9 cellular contexts compared by ENCODE assay signal in genomic region chr6:130625825-130626500, GRCh38.
DNase-seq lines count a peak whose midpoint lies in the region; ATAC-seq and TF ChIP-seq lines count a peak whose summit lies in the region.
"Had no signal": no experiment of that assay in that cellular context is flagged by ENCODE, and none has a peak within 500 bp of the region (broad histone marks: within the 10 kb centered on the region; RNA-seq: fewer than 3 reads in every experiment).

No MANE protein-coding gene starts in this region.

- 38 to 45% methylated on average over 3 of the region's 3 CpGs for WGBS in body of pancreas, 2 donors

- POLR2A ChIA-PET in activated CD4-positive, alpha-beta memory T cell treated with anti-CD3 and anti-CD28 coated beads, Interleukin-2, amount 10 ng/mL, durations not matched to agents 7 days and 5 days (lab: Charles Lee): interaction anchor here (2.3 kb wide), 1 partner anchor 49 kb away, joined by 6 read pairs; no protein-coding TSS in a partner anchor
- POLR2A ChIA-PET in T-cell (lab: Charles Lee): no interaction called here

- H3K27me3 Mint-ChIP-seq in activated CD4-positive, alpha-beta memory T cell treated with anti-CD3 and anti-CD28 coated beads, Interleukin-2, amount 10 ng/mL, durations not matched to agents 7 days and 5 days: no peaks in the 10 kb centered on the region
- H3K27me3 Mint-ChIP-seq in T-cell: no peaks in the 10 kb centered on the region
- H3K27me3 Mint-ChIP-seq: CD4-positive, CD25-positive, alpha-beta regulatory T cell had no signal

- H3K27ac Mint-ChIP-seq in activated CD4-positive, alpha-beta memory T cell treated with anti-CD3 and anti-CD28 coated beads, Interleukin-2, amount 10 ng/mL, durations not matched to agents 7 days and 5 days: peak overlapping the region; percentile 68
- no peak overlapping the region for H3K27ac Mint-ChIP-seq in T-cell
- H3K27ac Mint-ChIP-seq: CD4-positive, CD25-positive, alpha-beta regulatory T cell had no signal

- DNase-seq in activated T-cell treated with anti-CD3 and anti-CD28 coated beads for 48 hours (ENCODE audit: low read depth) (peak; percentile 8), activated T-cell treated with anti-CD3 and anti-CD28 coated beads for 4 hours (no peak), body of pancreas (no peak), T-cell (no peak), G401 (ENCODE audit: low spot score) (no peak)
- DNase-seq in activated CD4-positive, alpha-beta memory T cell treated with anti-CD3 and anti-CD28 coated beads, Interleukin-2, amount 10 ng/mL, durations not matched to agents 7 days and 5 days: peak; percentile 30
- DNase-seq in stimulated activated naive CD8-positive, alpha-beta T cell treated with anti-CD3 and anti-CD28 coated beads, Interleukin-15, Interleukin-2, amounts not matched to agents 100 U/mL and 50 U/mL, for 24 hours: peak; percentile 22

- no peak overlapping the region for H3K4me3 ChIP-seq in body of pancreas

- H3K36me3 ChIP-seq in body of pancreas (replicated peaks in 1 of 2; ENCODE audit: insufficient read depth in 1 of 2, low read depth in 2 of 2): no peaks in the 10 kb centered on the region

- in situ Hi-C loops in G401 (cut with HindIII; ENCODE audit: low sequenced_read_pairs): no loop called here

- no peak overlapping the region for H3K27ac ChIP-seq in body of pancreas

- H3K27me3 ChIP-seq in body of pancreas: no peaks in the 10 kb centered on the region

- no peak for TF ChIP-seq POLR2A in body of pancreas (IDR thresholded peaks at IDR 0.05)

- CTCF ChIA-PET in activated CD4-positive, alpha-beta memory T cell treated with anti-CD3 and anti-CD28 coated beads, Interleukin-2, amount 10 ng/mL, durations not matched to agents 7 days and 5 days (lab: Charles Lee): interaction anchor here (0.7 kb wide), 1 partner anchor 9 kb away, joined by 3 read pairs; no protein-coding TSS in a partner anchor
- CTCF ChIA-PET in T-cell (lab: Charles Lee): no interaction called here

- no peak for TF ChIP-seq CTCF in body of pancreas (IDR thresholded peaks at IDR 0.05)

- no peaks in the 10 kb centered on the region for H3K9me3 ChIP-seq in body of pancreas

- no peaks in the 10 kb centered on the region for H3K4me1 ChIP-seq in body of pancreas

- ATAC-seq in HG02981 (IDR thresholded peaks at IDR 0.05; ENCODE audit: unreplicated experiment) (peak; percentile 88), body of pancreas (no peak), T-cell (replicated peaks in 1 of 4) (no peak)
- peak; percentile 81 for ATAC-seq in stimulated activated naive CD8-positive, alpha-beta T cell treated with anti-CD3 and anti-CD28 coated beads, Interleukin-15, Interleukin-2, amounts not matched to agents 100 U/mL and 50 U/mL, for 24 hours

- peaks cover 12% of the 10 kb centered on the region for H3K36me3 Mint-ChIP-seq in activated CD4-positive, alpha-beta memory T cell treated with anti-CD3 and anti-CD28 coated beads, Interleukin-2, amount 10 ng/mL, durations not matched to agents 7 days and 5 days (ENCODE audit: low read depth)
- no peaks in the 10 kb centered on the region for H3K36me3 Mint-ChIP-seq in T-cell
- H3K36me3 Mint-ChIP-seq: CD4-positive, CD25-positive, alpha-beta regulatory T cell had no signal

- peak overlapping the region; percentile 6 for H3K4me3 Mint-ChIP-seq in activated CD4-positive, alpha-beta memory T cell treated with anti-CD3 and anti-CD28 coated beads, Interleukin-2, amount 10 ng/mL, durations not matched to agents 7 days and 5 days
- no peak overlapping the region for H3K4me3 Mint-ChIP-seq in T-cell
- H3K4me3 Mint-ChIP-seq: CD4-positive, CD25-positive, alpha-beta regulatory T cell had no signal

- peaks cover 11% of the 10 kb centered on the region for H3K9me3 Mint-ChIP-seq in activated CD4-positive, alpha-beta memory T cell treated with anti-CD3 and anti-CD28 coated beads, Interleukin-2, amount 10 ng/mL, durations not matched to agents 7 days and 5 days
- H3K9me3 Mint-ChIP-seq in T-cell: peaks cover 7 to 12% (median 10%) of the 10 kb centered on the region in 3 donors

- intact Hi-C loops in body of pancreas (cut with DNase I): no loop called here

- H3K4me1 Mint-ChIP-seq in activated CD4-positive, alpha-beta memory T cell treated with anti-CD3 and anti-CD28 coated beads, Interleukin-2, amount 10 ng/mL, durations not matched to agents 7 days and 5 days: peaks cover 41% of the 10 kb centered on the region
- peaks cover 5 to 6% (median 5%) of the 10 kb centered on the region in 3 donors for H3K4me1 Mint-ChIP-seq in T-cell

Comparison
In these comparisons a context has a peak if more than half of its experiments do, and no peak if none do; other contexts are left out.
1. DNase-seq: peak in activated T-cell treated with anti-CD3 and anti-CD28 coated beads for 48 hours (single experiment), activated CD4-positive, alpha-beta memory T cell treated with anti-CD3 and anti-CD28 coated beads, Interleukin-2, amount 10 ng/mL, durations not matched to agents 7 days and 5 days (single experiment) and stimulated activated naive CD8-positive, alpha-beta T cell treated with anti-CD3 and anti-CD28 coated beads, Interleukin-15, Interleukin-2, amounts not matched to agents 100 U/mL and 50 U/mL, for 24 hours (single experiment); none in activated T-cell treated with anti-CD3 and anti-CD28 coated beads for 4 hours (single experiment), body of pancreas (0 of 4), T-cell (0 of 34) and G401 (single experiment).
2. ATAC-seq: peak in HG02981 (single experiment) and stimulated activated naive CD8-positive, alpha-beta T cell treated with anti-CD3 and anti-CD28 coated beads, Interleukin-15, Interleukin-2, amounts not matched to agents 100 U/mL and 50 U/mL, for 24 hours (single experiment); none in body of pancreas (single experiment) and T-cell (0 of 4).